Comparison of ENCODE assay signal across 1 cellular context in the genomic region with DNA sequence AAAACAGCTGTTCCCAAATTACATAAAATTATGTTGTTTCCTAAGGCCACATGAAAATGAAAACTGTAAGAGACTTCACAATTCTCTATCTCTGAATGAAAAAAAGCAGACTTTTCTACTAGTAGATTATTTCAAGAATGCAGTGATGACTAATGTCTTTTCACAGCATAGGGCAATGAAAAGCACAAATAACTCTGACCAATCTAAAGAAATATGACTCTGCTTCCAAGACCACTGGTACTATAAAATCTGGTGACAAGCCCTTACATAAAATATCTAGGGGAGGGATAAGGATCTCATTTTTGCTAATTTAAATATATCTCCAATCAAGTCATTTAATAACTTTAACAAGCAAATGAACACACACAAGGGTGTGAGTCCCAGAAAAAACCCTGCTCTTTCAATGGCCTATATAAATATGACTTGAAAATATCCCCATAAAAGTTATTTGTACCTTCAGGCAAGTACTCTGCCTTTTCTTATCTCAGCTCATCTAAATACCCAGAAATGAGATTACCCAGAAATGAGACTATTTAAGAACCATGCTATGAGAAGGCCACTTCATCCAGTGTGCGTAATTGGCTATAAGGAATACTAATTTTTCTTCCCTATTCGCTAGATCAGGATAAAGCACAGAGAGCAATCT.
TF ChIP-seq lines count a peak whose summit lies in the region.

No MANE protein-coding gene starts in this region.

TF ChIP-seq in HEK293, 187 proteins besides CTCF, POLR2A, EP300 and RAD21 (continued from another document and continues in another):
- TF ChIP-seq, protein P1, sequence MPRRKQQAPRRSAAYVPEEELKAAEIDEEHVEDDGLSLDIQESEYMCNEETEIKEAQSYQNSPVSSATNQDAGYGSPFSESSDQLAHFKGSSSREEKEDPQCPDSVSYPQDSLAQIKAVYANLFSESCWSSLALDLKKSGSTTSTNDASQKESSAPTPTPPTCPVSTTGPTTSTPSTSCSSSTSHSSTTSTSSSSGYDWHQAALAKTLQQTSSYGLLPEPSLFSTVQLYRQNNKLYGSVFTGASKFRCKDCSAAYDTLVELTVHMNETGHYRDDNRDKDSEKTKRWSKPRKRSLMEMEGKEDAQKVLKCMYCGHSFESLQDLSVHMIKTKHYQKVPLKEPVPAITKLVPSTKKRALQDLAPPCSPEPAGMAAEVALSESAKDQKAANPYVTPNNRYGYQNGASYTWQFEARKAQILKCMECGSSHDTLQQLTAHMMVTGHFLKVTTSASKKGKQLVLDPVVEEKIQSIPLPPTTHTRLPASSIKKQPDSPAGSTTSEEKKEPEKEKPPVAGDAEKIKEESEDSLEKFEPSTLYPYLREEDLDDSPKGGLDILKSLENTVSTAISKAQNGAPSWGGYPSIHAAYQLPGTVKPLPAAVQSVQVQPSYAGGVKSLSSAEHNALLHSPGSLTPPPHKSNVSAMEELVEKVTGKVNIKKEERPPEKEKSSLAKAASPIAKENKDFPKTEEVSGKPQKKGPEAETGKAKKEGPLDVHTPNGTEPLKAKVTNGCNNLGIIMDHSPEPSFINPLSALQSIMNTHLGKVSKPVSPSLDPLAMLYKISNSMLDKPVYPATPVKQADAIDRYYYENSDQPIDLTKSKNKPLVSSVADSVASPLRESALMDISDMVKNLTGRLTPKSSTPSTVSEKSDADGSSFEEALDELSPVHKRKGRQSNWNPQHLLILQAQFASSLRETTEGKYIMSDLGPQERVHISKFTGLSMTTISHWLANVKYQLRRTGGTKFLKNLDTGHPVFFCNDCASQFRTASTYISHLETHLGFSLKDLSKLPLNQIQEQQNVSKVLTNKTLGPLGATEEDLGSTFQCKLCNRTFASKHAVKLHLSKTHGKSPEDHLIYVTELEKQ (tag by site-specific recombination; IDR thresholded peaks at IDR 0.05; ENCODE audit: borderline replicate concordance), result no peak
- TF ChIP-seq ZSCAN23 (tag by site-specific recombination; IDR thresholded peaks at IDR 0.05) (no peak), YY2 (tag by site-specific recombination; IDR thresholded peaks at IDR 0.05) (no peak), ZNF175 (tag by site-specific recombination; IDR thresholded peaks at IDR 0.05) (no peak), ZNF121 (tag by site-specific recombination; IDR thresholded peaks at IDR 0.05) (no peak), ZNF394 (tag by site-specific recombination; IDR thresholded peaks at IDR 0.05; ENCODE audit: borderline replicate concordance) (no peak), ZNF768 (tag by site-specific recombination; IDR thresholded peaks at IDR 0.05) (no peak), ZNF621 (tag by site-specific recombination; IDR thresholded peaks at IDR 0.05) (no peak), FEZF1 (tag by site-specific recombination; IDR thresholded peaks at IDR 0.05) (peak; percentile 86), ZNF785 (tag by site-specific recombination; IDR thresholded peaks at IDR 0.05) (no peak), IKZF3 (tag by site-specific recombination; IDR thresholded peaks at IDR 0.05) (0 out of 2 replicates have a peak, but pooled peaks have one; percentile 23), ZNF391 (tag by site-specific recombination; IDR thresholded peaks at IDR 0.05; ENCODE audit: borderline replicate concordance, low read depth) (no peak), ZBTB1 (tag by site-specific recombination; IDR thresholded peaks at IDR 0.05) (no peak), KLF10 (tag by site-specific recombination; IDR thresholded peaks at IDR 0.05) (no peak; the same call in 1 of the 2 replicates), HOXD13 (CRISPR knock-in tag; IDR thresholded peaks at IDR 0.05; ENCODE audit: borderline replicate concordance) (no peak), ZNF169 (tag by site-specific recombination; IDR thresholded peaks at IDR 0.05) (no peak), ZNF660 (tag by site-specific recombination; IDR thresholded peaks at IDR 0.05) (no peak), ZNF830 (tag by site-specific recombination; IDR thresholded peaks at IDR 0.05; ENCODE audit: low read depth) (no peak), ZNF561 (tag by site-specific recombination; IDR thresholded peaks at IDR 0.05; ENCODE audit: borderline replicate concordance) (no peak), ZNF792 (tag by site-specific recombination; IDR thresholded peaks at IDR 0.05) (no peak), ZNF658 (tag by site-specific recombination; IDR thresholded peaks at IDR 0.05) (no peak)
- TF ChIP-seq, protein P2, sequence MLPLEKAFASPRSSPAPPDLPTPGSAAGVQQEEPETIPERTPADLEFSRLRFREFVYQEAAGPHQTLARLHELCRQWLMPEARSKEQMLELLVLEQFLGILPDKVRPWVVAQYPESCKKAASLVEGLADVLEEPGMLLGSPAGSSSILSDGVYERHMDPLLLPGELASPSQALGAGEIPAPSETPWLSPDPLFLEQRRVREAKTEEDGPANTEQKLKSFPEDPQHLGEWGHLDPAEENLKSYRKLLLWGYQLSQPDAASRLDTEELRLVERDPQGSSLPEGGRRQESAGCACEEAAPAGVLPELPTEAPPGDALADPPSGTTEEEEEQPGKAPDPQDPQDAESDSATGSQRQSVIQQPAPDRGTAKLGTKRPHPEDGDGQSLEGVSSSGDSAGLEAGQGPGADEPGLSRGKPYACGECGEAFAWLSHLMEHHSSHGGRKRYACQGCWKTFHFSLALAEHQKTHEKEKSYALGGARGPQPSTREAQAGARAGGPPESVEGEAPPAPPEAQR (tag by site-specific recombination; IDR thresholded peaks at IDR 0.05), result no peak
- TF ChIP-seq, protein P3, sequence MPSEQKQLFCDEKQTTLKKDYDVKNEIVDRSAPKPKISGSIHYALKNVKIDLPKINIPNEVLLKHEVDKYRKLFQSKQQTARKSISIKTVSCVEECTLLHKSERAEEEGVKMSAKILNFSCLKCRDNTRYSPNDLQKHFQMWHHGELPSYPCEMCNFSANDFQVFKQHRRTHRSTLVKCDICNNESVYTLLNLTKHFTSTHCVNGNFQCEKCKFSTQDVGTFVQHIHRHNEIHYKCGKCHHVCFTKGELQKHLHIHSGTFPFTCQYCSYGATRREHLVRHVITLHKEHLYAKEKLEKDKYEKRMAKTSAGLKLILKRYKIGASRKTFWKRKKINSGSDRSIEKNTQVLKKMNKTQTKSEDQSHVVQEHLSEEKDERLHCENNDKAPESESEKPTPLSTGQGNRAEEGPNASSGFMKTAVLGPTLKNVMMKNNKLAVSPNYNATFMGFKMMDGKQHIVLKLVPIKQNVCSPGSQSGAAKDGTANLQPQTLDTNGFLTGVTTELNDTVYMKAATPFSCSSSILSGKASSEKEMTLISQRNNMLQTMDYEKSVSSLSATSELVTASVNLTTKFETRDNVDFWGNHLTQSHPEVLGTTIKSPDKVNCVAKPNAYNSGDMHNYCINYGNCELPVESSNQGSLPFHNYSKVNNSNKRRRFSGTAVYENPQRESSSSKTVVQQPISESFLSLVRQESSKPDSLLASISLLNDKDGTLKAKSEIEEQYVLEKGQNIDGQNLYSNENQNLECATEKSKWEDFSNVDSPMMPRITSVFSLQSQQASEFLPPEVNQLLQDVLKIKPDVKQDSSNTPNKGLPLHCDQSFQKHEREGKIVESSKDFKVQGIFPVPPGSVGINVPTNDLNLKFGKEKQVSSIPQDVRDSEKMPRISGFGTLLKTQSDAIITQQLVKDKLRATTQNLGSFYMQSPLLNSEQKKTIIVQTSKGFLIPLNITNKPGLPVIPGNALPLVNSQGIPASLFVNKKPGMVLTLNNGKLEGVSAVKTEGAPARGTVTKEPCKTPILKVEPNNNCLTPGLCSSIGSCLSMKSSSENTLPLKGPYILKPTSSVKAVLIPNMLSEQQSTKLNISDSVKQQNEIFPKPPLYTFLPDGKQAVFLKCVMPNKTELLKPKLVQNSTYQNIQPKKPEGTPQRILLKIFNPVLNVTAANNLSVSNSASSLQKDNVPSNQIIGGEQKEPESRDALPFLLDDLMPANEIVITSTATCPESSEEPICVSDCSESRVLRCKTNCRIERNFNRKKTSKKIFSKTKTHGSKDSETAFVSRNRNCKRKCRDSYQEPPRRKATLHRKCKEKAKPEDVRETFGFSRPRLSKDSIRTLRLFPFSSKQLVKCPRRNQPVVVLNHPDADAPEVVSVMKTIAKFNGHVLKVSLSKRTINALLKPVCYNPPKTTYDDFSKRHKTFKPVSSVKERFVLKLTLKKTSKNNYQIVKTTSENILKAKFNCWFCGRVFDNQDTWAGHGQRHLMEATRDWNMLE (tag by site-specific recombination; conservative IDR thresholded peaks at IDR 0.05; ENCODE audit: low read depth), result no peak
- TF ChIP-seq, protein P4, sequence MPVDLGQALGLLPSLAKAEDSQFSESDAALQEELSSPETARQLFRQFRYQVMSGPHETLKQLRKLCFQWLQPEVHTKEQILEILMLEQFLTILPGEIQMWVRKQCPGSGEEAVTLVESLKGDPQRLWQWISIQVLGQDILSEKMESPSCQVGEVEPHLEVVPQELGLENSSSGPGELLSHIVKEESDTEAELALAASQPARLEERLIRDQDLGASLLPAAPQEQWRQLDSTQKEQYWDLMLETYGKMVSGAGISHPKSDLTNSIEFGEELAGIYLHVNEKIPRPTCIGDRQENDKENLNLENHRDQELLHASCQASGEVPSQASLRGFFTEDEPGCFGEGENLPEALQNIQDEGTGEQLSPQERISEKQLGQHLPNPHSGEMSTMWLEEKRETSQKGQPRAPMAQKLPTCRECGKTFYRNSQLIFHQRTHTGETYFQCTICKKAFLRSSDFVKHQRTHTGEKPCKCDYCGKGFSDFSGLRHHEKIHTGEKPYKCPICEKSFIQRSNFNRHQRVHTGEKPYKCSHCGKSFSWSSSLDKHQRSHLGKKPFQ (tag by site-specific recombination; IDR thresholded peaks at IDR 0.05), result peak; percentile 52; the same call in 1 of the 2 replicates
- TF ChIP-seq, protein P5, sequence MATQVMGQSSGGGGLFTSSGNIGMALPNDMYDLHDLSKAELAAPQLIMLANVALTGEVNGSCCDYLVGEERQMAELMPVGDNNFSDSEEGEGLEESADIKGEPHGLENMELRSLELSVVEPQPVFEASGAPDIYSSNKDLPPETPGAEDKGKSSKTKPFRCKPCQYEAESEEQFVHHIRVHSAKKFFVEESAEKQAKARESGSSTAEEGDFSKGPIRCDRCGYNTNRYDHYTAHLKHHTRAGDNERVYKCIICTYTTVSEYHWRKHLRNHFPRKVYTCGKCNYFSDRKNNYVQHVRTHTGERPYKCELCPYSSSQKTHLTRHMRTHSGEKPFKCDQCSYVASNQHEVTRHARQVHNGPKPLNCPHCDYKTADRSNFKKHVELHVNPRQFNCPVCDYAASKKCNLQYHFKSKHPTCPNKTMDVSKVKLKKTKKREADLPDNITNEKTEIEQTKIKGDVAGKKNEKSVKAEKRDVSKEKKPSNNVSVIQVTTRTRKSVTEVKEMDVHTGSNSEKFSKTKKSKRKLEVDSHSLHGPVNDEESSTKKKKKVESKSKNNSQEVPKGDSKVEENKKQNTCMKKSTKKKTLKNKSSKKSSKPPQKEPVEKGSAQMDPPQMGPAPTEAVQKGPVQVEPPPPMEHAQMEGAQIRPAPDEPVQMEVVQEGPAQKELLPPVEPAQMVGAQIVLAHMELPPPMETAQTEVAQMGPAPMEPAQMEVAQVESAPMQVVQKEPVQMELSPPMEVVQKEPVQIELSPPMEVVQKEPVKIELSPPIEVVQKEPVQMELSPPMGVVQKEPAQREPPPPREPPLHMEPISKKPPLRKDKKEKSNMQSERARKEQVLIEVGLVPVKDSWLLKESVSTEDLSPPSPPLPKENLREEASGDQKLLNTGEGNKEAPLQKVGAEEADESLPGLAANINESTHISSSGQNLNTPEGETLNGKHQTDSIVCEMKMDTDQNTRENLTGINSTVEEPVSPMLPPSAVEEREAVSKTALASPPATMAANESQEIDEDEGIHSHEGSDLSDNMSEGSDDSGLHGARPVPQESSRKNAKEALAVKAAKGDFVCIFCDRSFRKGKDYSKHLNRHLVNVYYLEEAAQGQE (tag by site-specific recombination; IDR thresholded peaks at IDR 0.05), result no peak
- TF ChIP-seq, protein P6, sequence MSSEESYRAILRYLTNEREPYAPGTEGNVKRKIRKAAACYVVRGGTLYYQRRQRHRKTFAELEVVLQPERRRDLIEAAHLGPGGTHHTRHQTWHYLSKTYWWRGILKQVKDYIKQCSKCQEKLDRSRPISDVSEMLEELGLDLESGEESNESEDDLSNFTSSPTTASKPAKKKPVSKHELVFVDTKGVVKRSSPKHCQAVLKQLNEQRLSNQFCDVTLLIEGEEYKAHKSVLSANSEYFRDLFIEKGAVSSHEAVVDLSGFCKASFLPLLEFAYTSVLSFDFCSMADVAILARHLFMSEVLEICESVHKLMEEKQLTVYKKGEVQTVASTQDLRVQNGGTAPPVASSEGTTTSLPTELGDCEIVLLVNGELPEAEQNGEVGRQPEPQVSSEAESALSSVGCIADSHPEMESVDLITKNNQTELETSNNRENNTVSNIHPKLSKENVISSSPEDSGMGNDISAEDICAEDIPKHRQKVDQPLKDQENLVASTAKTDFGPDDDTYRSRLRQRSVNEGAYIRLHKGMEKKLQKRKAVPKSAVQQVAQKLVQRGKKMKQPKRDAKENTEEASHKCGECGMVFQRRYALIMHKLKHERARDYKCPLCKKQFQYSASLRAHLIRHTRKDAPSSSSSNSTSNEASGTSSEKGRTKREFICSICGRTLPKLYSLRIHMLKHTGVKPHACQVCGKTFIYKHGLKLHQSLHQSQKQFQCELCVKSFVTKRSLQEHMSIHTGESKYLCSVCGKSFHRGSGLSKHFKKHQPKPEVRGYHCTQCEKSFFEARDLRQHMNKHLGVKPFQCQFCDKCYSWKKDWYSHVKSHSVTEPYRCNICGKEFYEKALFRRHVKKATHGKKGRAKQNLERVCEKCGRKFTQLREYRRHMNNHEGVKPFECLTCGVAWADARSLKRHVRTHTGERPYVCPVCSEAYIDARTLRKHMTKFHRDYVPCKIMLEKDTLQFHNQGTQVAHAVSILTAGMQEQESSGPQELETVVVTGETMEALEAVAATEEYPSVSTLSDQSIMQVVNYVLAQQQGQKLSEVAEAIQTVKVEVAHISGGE (tag by site-specific recombination; conservative IDR thresholded peaks at IDR 0.05; ENCODE audit: low read depth), result no peak
- TF ChIP-seq, protein P7, sequence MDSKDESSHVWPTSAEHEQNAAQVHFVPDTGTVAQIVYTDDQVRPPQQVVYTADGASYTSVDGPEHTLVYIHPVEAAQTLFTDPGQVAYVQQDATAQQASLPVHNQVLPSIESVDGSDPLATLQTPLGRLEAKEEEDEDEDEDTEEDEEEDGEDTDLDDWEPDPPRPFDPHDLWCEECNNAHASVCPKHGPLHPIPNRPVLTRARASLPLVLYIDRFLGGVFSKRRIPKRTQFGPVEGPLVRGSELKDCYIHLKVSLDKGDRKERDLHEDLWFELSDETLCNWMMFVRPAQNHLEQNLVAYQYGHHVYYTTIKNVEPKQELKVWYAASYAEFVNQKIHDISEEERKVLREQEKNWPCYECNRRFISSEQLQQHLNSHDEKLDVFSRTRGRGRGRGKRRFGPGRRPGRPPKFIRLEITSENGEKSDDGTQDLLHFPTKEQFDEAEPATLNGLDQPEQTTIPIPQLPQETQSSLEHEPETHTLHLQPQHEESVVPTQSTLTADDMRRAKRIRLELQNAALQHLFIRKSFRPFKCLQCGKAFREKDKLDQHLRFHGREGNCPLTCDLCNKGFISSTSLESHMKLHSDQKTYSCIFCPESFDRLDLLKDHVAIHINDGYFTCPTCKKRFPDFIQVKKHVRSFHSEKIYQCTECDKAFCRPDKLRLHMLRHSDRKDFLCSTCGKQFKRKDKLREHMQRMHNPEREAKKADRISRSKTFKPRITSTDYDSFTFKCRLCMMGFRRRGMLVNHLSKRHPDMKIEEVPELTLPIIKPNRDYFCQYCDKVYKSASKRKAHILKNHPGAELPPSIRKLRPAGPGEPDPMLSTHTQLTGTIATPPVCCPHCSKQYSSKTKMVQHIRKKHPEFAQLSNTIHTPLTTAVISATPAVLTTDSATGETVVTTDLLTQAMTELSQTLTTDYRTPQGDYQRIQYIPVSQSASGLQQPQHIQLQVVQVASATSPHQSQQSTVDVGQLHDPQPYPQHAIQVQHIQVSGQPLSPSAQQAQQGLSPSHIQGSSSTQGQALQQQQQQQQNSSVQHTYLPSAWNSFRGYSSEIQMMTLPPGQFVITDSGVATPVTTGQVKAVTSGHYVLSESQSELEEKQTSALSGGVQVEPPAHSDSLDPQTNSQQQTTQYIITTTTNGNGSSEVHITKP (tag by site-specific recombination; IDR thresholded peaks at IDR 0.05), result no peak; the same call in 1 of the 2 replicates
